ENCODE assay signal across 8 cellular contexts in the genomic region with DNA sequence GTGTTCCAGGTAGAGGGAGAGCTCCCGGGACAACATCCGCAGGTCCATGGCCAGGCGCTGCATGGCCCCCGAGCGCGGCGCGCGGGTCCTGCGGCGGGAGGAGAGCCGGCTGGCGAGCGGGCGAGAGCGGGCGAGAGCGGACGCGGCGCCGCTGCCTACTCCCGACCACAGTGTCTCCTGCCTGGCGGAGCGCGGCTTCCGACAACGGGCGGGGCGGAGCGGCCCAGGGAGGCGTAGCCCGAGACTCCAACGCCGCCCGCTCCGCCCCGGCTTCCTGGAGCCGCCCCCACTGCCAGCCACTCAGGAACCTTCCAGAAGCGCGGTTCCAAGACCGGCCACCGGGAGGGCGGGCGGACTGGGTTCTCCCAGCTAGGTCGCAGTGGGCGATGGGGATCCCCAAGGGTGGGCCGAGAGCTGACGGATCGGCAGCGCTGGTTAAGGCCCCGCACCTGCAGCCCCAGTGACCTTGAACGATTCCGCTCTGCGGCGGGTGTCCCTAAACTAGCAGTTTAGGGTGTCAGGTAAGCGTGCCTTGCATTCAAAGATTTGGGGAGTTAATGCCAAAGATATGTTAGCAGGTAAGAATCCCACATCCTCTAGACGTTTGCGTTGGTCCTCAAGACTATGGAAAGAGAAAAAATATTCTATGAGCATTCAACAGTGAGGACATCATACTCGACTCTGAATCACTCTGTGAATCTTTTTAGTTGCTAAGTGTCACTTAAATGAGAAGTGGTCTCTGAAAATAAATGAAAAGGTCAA. TPM values are rescaled to one million over a fixed set of nuclear protein-coding genes. Genes with fewer than 3 reads are reported as not detected.
A peak's percentile ranks its signal among the peaks of the same experiment; 100 is the strongest.
DNase-seq lines count a peak whose midpoint lies in the region; ATAC-seq and TF ChIP-seq lines count a peak whose summit lies in the region.

A gene with protein sequence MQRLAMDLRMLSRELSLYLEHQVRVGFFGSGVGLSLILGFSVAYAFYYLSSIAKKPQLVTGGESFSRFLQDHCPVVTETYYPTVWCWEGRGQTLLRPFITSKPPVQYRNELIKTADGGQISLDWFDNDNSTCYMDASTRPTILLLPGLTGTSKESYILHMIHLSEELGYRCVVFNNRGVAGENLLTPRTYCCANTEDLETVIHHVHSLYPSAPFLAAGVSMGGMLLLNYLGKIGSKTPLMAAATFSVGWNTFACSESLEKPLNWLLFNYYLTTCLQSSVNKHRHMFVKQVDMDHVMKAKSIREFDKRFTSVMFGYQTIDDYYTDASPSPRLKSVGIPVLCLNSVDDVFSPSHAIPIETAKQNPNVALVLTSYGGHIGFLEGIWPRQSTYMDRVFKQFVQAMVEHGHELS (minus strand): TSS at position 172 of the 762 bp plus-strand sequence. CDS start 109 bp downstream, at position 63.

- intact Hi-C loops in CD4-positive, alpha-beta T cell (cut with DNase I, micrococcal nuclease): loop anchor here (1.0 to 10.0 kb wide), 5 partner anchors 36 to 100 kb away; a partner anchor contains a TSS

- no peaks in the 10 kb centered on the region for H3K36me3 ChIP-seq in duodenal mucosa (ENCODE audit: control insufficient read depth in 1 of 2, insufficient read depth in 2 of 2, low read length in 2 of 2)
- H3K36me3 ChIP-seq in lung (ENCODE audit: control insufficient read depth in 2 of 2, insufficient read depth in 2 of 2, low read length in 2 of 2): peaks cover 0 to 2% of the 10 kb centered on the region in 2 donors

- H3K9me3 Mint-ChIP-seq in CD4-positive, alpha-beta T cell: no peaks in the 10 kb centered on the region
- H3K9me3 Mint-ChIP-seq in activated CD4-positive, alpha-beta memory T cell treated with anti-CD3 and anti-CD28 coated beads, Interleukin-2, amount 10 ng/mL, durations not matched to agents 7 days and 5 days: no peaks in the 10 kb centered on the region

- ATAC-seq in CD4-positive, alpha-beta T cell (ENCODE audit: poor library complexity): peak; percentile 93
- ATAC-seq in GM19395 (IDR thresholded peaks at IDR 0.05; ENCODE audit: unreplicated experiment): peak; percentile 92
- peak; percentile 91 for ATAC-seq in HG03565 (IDR thresholded peaks at IDR 0.05; ENCODE audit: unreplicated experiment)
- ATAC-seq in lung (ENCODE audit: insufficient read depth, low FRiP score): peak; percentile 98

- peak within 1 kb of the TSS; percentile 96 for H3K27ac Mint-ChIP-seq in CD4-positive, alpha-beta T cell
- peak within 1 kb of the TSS; percentile 96 for H3K27ac Mint-ChIP-seq in activated CD4-positive, alpha-beta memory T cell treated with anti-CD3 and anti-CD28 coated beads, Interleukin-2, amount 10 ng/mL, durations not matched to agents 7 days and 5 days

- no peaks in the 10 kb centered on the region for H3K9me3 ChIP-seq in CD4-positive, alpha-beta T cell (ENCODE audit: control insufficient read depth, low read length)
- H3K9me3 ChIP-seq in duodenal mucosa (ENCODE audit: control insufficient read depth in 1 of 2, low read length in 2 of 2) (no peaks in the 10 kb centered on the region), lung (ENCODE audit: control insufficient read depth in 2 of 2, insufficient read depth in 1 of 2, low read length in 1 of 2) (no peaks in the 10 kb centered on the region)

- DNase-seq in CD4-positive, alpha-beta T cell: peak; percentile 83 to 92 (median 88)
- peak; percentile 59 for DNase-seq in NCI-H82 treated with DMSO at 0.1 percent for 48 hours (lab: John Stamatoyannopoulos, UW; ENCODE audit: unreplicated experiment)
- peak; percentile 94 for DNase-seq in activated CD4-positive, alpha-beta memory T cell treated with anti-CD3 and anti-CD28 coated beads, Interleukin-2, amount 10 ng/mL, durations not matched to agents 7 days and 5 days
- peak; percentile 95 for DNase-seq in lung (ENCODE audit: low spot score)
- peak; percentile 79 to 84 (median 81) for DNase-seq in stimulated activated CD4-positive, alpha-beta T cell treated with anti-CD3 and anti-CD28 coated beads, TNF-alpha, amount 100 ng/mL, for 4 hours (ENCODE audit: low read depth in 3 of 3)

- peak within 1 kb of the TSS; percentile 97 for H3K4me3 Mint-ChIP-seq in CD4-positive, alpha-beta T cell
- H3K4me3 Mint-ChIP-seq in activated CD4-positive, alpha-beta memory T cell treated with anti-CD3 and anti-CD28 coated beads, Interleukin-2, amount 10 ng/mL, durations not matched to agents 7 days and 5 days: peak within 1 kb of the TSS; percentile 98

- CTCF ChIA-PET in CD4-positive, alpha-beta T cell (lab: Charles Lee): interaction anchor here (0.6 to 3.1 kb wide), 11 partner anchors 21 to 655 kb away, joined by 3 to 20 read pairs (median 5); a partner anchor contains a TSS
- CTCF ChIA-PET in activated CD4-positive, alpha-beta memory T cell treated with anti-CD3 and anti-CD28 coated beads, Interleukin-2, amount 10 ng/mL, durations not matched to agents 7 days and 5 days (lab: Charles Lee): interaction anchor here (0.9 to 2.1 kb wide), 8 partner anchors 9 to 104 kb away, joined by 3 to 10 read pairs (median 6); a partner anchor contains a TSS

- TF ChIP-seq CTCF in CD4-positive, alpha-beta T cell (IDR thresholded peaks at IDR 0.05): peak; percentile 48
- TF ChIP-seq CTCF in lung (IDR thresholded peaks at IDR 0.05; ENCODE audit: control extremely low read depth, extremely low read depth): peak; percentile 5

- POLR2A ChIA-PET in CD4-positive, alpha-beta T cell (lab: Charles Lee): interaction anchor here (0.8 to 3.1 kb wide), 15 partner anchors 15 to 104 kb away, joined by 3 to 64 read pairs (median 5); a partner anchor contains a TSS
- POLR2A ChIA-PET in activated CD4-positive, alpha-beta memory T cell treated with anti-CD3 and anti-CD28 coated beads, Interleukin-2, amount 10 ng/mL, durations not matched to agents 7 days and 5 days (lab: Charles Lee): interaction anchor here (0.6 to 5.5 kb wide), 17 partner anchors 13 to 107 kb away, joined by 3 to 113 read pairs (median 7); a partner anchor contains a TSS

- peaks cover 34% of the 10 kb centered on the region for H3K4me1 Mint-ChIP-seq in CD4-positive, alpha-beta T cell (ENCODE audit: low read depth)
- H3K4me1 Mint-ChIP-seq in activated CD4-positive, alpha-beta memory T cell treated with anti-CD3 and anti-CD28 coated beads, Interleukin-2, amount 10 ng/mL, durations not matched to agents 7 days and 5 days: peaks cover 45% of the 10 kb centered on the region

- WGBS in lung, 2 donors: 1 to 3% methylated on average over 39 to 60 of the region's 60 CpGs

- H3K4me3 ChIP-seq in duodenal mucosa (ENCODE audit: low read depth in 1 of 2, low read length in 2 of 2) (peak within 1 kb of the TSS; percentile 81 to 94), lung (peak within 1 kb of the TSS; percentile 71)

- peak within 1 kb of the TSS; percentile 83 for H3K27ac ChIP-seq in CD4-positive, alpha-beta T cell (ENCODE audit: low read depth, low read length)
- peak within 1 kb of the TSS; percentile 96 for H3K27ac ChIP-seq in duodenal mucosa (ENCODE audit: low read depth, low read length)
- H3K27ac ChIP-seq in lung (ENCODE audit: low read depth in 1 of 2, low read length in 1 of 2): peak within 1 kb of the TSS; percentile 82 to 97

- H3K27me3 Mint-ChIP-seq in CD4-positive, alpha-beta T cell: no peaks in the 10 kb centered on the region
- no peaks in the 10 kb centered on the region for H3K27me3 Mint-ChIP-seq in activated CD4-positive, alpha-beta memory T cell treated with anti-CD3 and anti-CD28 coated beads, Interleukin-2, amount 10 ng/mL, durations not matched to agents 7 days and 5 days

- peaks cover 7 to 15% of the 10 kb centered on the region in 2 donors for H3K4me1 ChIP-seq in duodenal mucosa (ENCODE audit: control insufficient read depth in 1 of 2, insufficient read depth in 2 of 2, low read length in 2 of 2)
- H3K4me1 ChIP-seq in lung (ENCODE audit: control insufficient read depth in 2 of 2, insufficient read depth in 2 of 2, low read length in 2 of 2): no peaks in the 10 kb centered on the region

- peak within 1 kb of the TSS; percentile 81 to 97 for H3K9ac ChIP-seq in duodenal mucosa (ENCODE audit: low read depth in 1 of 2, low read length in 2 of 2)

- peaks cover 36% of the 10 kb centered on the region for H3K36me3 Mint-ChIP-seq in CD4-positive, alpha-beta T cell (ENCODE audit: low read depth)
- H3K36me3 Mint-ChIP-seq in activated CD4-positive, alpha-beta memory T cell treated with anti-CD3 and anti-CD28 coated beads, Interleukin-2, amount 10 ng/mL, durations not matched to agents 7 days and 5 days (ENCODE audit: low read depth): peaks cover 39% of the 10 kb centered on the region

- H3K27me3 ChIP-seq in CD4-positive, alpha-beta T cell (ENCODE audit: control insufficient read depth, insufficient read depth, low read length): no peaks in the 10 kb centered on the region
- H3K27me3 ChIP-seq in duodenal mucosa (ENCODE audit: control insufficient read depth in 1 of 2, insufficient read depth in 2 of 2, low read length in 2 of 2) (no peaks in the 10 kb centered on the region), lung (ENCODE audit: control insufficient read depth, insufficient read depth) (no peaks in the 10 kb centered on the region)

RNA-seq across cellular contexts. Expression of the gene that starts here (rescaled TPM):
- 10 to 100 TPM; 24.1 to 25.4 TPM for total RNA-seq in CD4-positive, alpha-beta T cell
- 10 to 100 TPM; 49.2 to 53.5 TPM for total RNA-seq in activated CD4-positive, alpha-beta memory T cell treated with anti-CD3 and anti-CD28 coated beads, Interleukin-2, amount 10 ng/mL, durations not matched to agents 7 days and 5 days
- 10 to 100 TPM; 20.8 to 31.3 TPM for total RNA-seq in lung
- polyA plus RNA-seq in lung: 10 to 100 TPM; 21.1 to 24.7 TPM

Comparison
In these comparisons a context has a peak if more than half of its experiments do, and no peak if none do; other contexts are left out.
1. Peak in every context shown above with its lines: DNase-seq, ATAC-seq, H3K4me3 ChIP-seq and H3K27ac ChIP-seq.